ENCODE assay signal across 19 cellular contexts in the genomic region with DNA sequence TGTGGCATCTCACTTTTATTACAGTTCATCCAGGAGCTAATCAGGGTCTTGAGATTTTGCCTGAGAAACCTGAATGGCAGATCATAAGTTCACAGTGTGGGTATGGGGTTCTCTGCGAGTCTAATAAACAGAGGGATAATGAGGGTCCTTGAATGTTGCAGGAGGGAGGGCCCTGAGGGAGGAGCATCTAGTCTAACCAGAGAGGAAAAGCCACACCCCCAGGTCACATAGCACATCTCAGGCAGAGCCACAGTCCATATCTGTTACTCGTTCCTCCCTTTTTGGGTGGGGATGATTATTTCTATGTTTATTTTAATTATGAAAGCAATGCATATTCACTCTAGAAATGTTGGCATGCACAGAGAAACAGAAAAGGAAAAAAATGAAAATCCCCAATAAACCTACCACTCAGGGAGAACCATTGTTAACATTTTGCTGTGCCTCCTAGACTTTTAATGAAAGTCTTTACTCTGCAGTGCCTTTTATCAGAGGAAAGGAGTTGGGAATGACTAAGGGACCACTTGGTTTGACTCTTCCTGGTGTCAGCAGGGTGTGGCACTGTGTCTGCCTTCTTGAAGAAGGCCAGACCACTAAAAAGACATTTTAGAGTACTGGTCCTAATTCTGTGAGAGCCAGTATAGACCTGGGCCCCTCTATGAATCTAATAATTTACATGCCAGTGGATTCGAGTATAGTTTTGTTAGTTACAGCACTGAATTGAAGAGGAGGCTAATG. TPM values are rescaled to one million over a fixed set of nuclear protein-coding genes. Genes with fewer than 3 reads are reported as not detected.
DNase-seq lines count a peak whose midpoint lies in the region; ATAC-seq, FAIRE-seq and TF ChIP-seq lines count a peak whose summit lies in the region.
"Had no signal": no experiment of that assay in that cellular context is flagged by ENCODE, and none has a peak within 500 bp of the region (broad histone marks: within the 10 kb centered on the region; RNA-seq: fewer than 3 reads in every experiment).

No MANE protein-coding gene starts in this region.

- H3K4me3 ChIP-seq in bronchial epithelial cell (ENCODE audit: low read depth, low read length) (no peak overlapping the region), upper lobe of right lung (no peak overlapping the region), mesendoderm (ENCODE audit: low read length) (no peak overlapping the region)
- H3K4me3 ChIP-seq: breast epithelium, dorsolateral prefrontal cortex had no signal

- H3K4me3 Mint-ChIP-seq in natural killer cell, result peak overlapping the region; percentile 9
- no peak overlapping the region for H3K4me3 Mint-ChIP-seq in natural killer cell treated with Interleukin-12 subunit alpha and Interleukin-12 subunit beta and Interleukin-15 and Interleukin-18, amount 100 ng/mL, for 72 hours
- no peak overlapping the region for H3K4me3 Mint-ChIP-seq in mesothelial cell of epicardium
- H3K4me3 Mint-ChIP-seq: activated CD4-positive, alpha-beta memory T cell treated with anti-CD3 and anti-CD28 coated beads, Interleukin-2, amount 10 ng/mL, durations not matched to agents 7 days and 5 days had no signal

- peaks cover 0 to 7% of the 10 kb centered on the region in 2 donors for H3K27me3 Mint-ChIP-seq in natural killer cell (ENCODE audit: low read depth in 2 of 2)
- peaks cover 4 to 15% of the 10 kb centered on the region in 2 donors for H3K27me3 Mint-ChIP-seq in natural killer cell treated with Interleukin-12 subunit alpha and Interleukin-12 subunit beta and Interleukin-15 and Interleukin-18, amount 100 ng/mL, for 72 hours
- H3K27me3 Mint-ChIP-seq in mesothelial cell of epicardium (ENCODE audit: low read depth), result peaks cover 14% of the 10 kb centered on the region
- H3K27me3 Mint-ChIP-seq: activated naive CD4-positive, alpha-beta T cell treated with anti-CD3 and anti-CD28 coated beads, Interleukin-2, amount 50 U/mL, for 24 hours had no signal

- DNase-seq in natural killer cell (no peak), bronchial epithelial cell (ENCODE audit: low read depth) (peak; percentile 54), mesothelial cell of epicardium (ENCODE audit: low spot score in 2 of 2, unreplicated experiment in 2 of 2) (no peak), upper lobe of right lung (no peak), NCI-H1092 (lab: John Stamatoyannopoulos, UW) (no peak), mesendoderm (no peak)
- no peak for DNase-seq in natural killer cell treated with Interleukin-12 subunit alpha and Interleukin-12 subunit beta and Interleukin-15 and Interleukin-18, amount 100 ng/mL, for 72 hours (ENCODE audit: low spot score)
- no peak for DNase-seq in activated CD4-positive, alpha-beta T cell treated with anti-CD3 and anti-CD28 coated beads, Interleukin-2, amount 50 U/mL, for 1 hour
- DNase-seq: activated CD4-positive, alpha-beta memory T cell treated with anti-CD3 and anti-CD28 coated beads, Interleukin-2, amount 10 ng/mL, durations not matched to agents 7 days and 5 days; activated T-cell treated with anti-CD3 and anti-CD28 coated beads, Interleukin-2, amount 50 U/mL, for 4 hours; dorsolateral prefrontal cortex; left lung; MM.1S; stimulated activated CD4-positive, alpha-beta T cell treated with anti-CD3 and anti-CD28 coated beads, Interleukin-12 subunit alpha, Interleukin-12 subunit beta, amount 100 ng/mL, for 4 hours; stimulated activated naive CD4-positive, alpha-beta T cell had no signal

- no peak overlapping the region for H3K9ac ChIP-seq in mesendoderm (ENCODE audit: low read length)

- no peaks in the 10 kb centered on the region for H3K79me2 ChIP-seq in mesendoderm (ENCODE audit: control insufficient read depth, insufficient read depth, low read length)

- intact Hi-C loops in natural killer cell (cut with micrococcal nuclease), result no loop called here
- intact Hi-C loops in upper lobe of right lung (cut with DNase I), result no loop called here

- no peak overlapping the region for H3K27ac Mint-ChIP-seq in natural killer cell
- no peak overlapping the region for H3K27ac Mint-ChIP-seq in natural killer cell treated with Interleukin-12 subunit alpha and Interleukin-12 subunit beta and Interleukin-15 and Interleukin-18, amount 100 ng/mL, for 72 hours
- peak overlapping the region; percentile 13 for H3K27ac Mint-ChIP-seq in mesothelial cell of epicardium
- H3K27ac Mint-ChIP-seq: activated CD4-positive, alpha-beta memory T cell treated with anti-CD3 and anti-CD28 coated beads, Interleukin-2, amount 10 ng/mL, durations not matched to agents 7 days and 5 days; activated naive CD4-positive, alpha-beta T cell treated with anti-CD3 and anti-CD28 coated beads, Interleukin-2, amount 50 U/mL, for 24 hours had no signal

- no CpG with 5 or more reads among the region's 3 CpGs for WGBS in mesendoderm (ENCODE audit: extremely low coverage, insufficient coverage, low lambda C conversion rate)

- no peak overlapping the region for H2AK5ac ChIP-seq in mesendoderm (ENCODE audit: low read length)

- no peak overlapping the region for H2BK15ac ChIP-seq in mesendoderm (replicated peaks; ENCODE audit: low read depth)

- H3K36me3 Mint-ChIP-seq in natural killer cell (no peaks in the 10 kb centered on the region), mesothelial cell of epicardium (peaks cover 8% of the 10 kb centered on the region)
- H3K36me3 Mint-ChIP-seq in natural killer cell treated with Interleukin-12 subunit alpha and Interleukin-12 subunit beta and Interleukin-15 and Interleukin-18, amount 100 ng/mL, for 72 hours, result peaks cover 4% of the 10 kb centered on the region

- H3K4ac ChIP-seq in mesendoderm (ENCODE audit: low read depth, low read length), result no peak overlapping the region

- H4K5ac ChIP-seq in mesendoderm (ENCODE audit: low read length), result no peak overlapping the region

- no peak overlapping the region for H3K4me2 ChIP-seq in mesendoderm (ENCODE audit: low read length)

- H3K27ac ChIP-seq in upper lobe of right lung (peak overlapping the region; percentile 15), mesendoderm (ENCODE audit: low read depth, low read length) (no peak overlapping the region)
- H3K27ac ChIP-seq: breast epithelium had no signal

- H2BK120ac ChIP-seq in mesendoderm (ENCODE audit: low read depth, low read length), result no peak overlapping the region

- no peak for FAIRE-seq in bronchial epithelial cell (lab: Jason Lieb, UNC)
- FAIRE-seq: G401.6 had no signal

- no peak overlapping the region for H3K18ac ChIP-seq in mesendoderm (ENCODE audit: low read length)

- H3K27me3 ChIP-seq in bronchial epithelial cell (ENCODE audit: control insufficient read depth, insufficient read depth, low read length) (no peaks in the 10 kb centered on the region), upper lobe of right lung (no peaks in the 10 kb centered on the region), mesendoderm (ENCODE audit: insufficient read depth, low read length, poor library complexity) (no peaks in the 10 kb centered on the region)
- H3K27me3 ChIP-seq: dorsolateral prefrontal cortex had no signal

- no peak overlapping the region for H3K56ac ChIP-seq in mesendoderm (ENCODE audit: low read length)

- H3K23ac ChIP-seq in mesendoderm (ENCODE audit: low read length), result no peak overlapping the region

- H3K79me1 ChIP-seq in mesendoderm (ENCODE audit: low read length), result no peaks in the 10 kb centered on the region

- H3K36me3 ChIP-seq in bronchial epithelial cell (ENCODE audit: control insufficient read depth, insufficient read depth, low read length) (no peaks in the 10 kb centered on the region), upper lobe of right lung (no peaks in the 10 kb centered on the region), mesendoderm (ENCODE audit: control insufficient read depth, insufficient read depth, low read length) (no peaks in the 10 kb centered on the region)
- H3K36me3 ChIP-seq: breast epithelium, left lung had no signal

- H2BK5ac ChIP-seq in mesendoderm (ENCODE audit: low read length), result no peak overlapping the region

- no peaks in the 10 kb centered on the region for H3K9me3 ChIP-seq in upper lobe of right lung
- H3K9me3 ChIP-seq: breast epithelium, left lung had no signal

- H3K4me1 ChIP-seq in upper lobe of right lung (peaks cover 21% of the 10 kb centered on the region), mesendoderm (ENCODE audit: control insufficient read depth, low read depth, low read length) (no peaks in the 10 kb centered on the region)

- H3K9me3 Mint-ChIP-seq in natural killer cell (no peaks in the 10 kb centered on the region), mesothelial cell of epicardium (peaks cover 11% of the 10 kb centered on the region)
- no peaks in the 10 kb centered on the region for H3K9me3 Mint-ChIP-seq in natural killer cell treated with Interleukin-12 subunit alpha and Interleukin-12 subunit beta and Interleukin-15 and Interleukin-18, amount 100 ng/mL, for 72 hours
- H3K9me3 Mint-ChIP-seq: activated CD4-positive, alpha-beta memory T cell treated with anti-CD3 and anti-CD28 coated beads, Interleukin-2, amount 10 ng/mL, durations not matched to agents 7 days and 5 days; activated T-cell treated with anti-CD3 and anti-CD28 coated beads, Interleukin-2, amount 50 U/mL, for 4 hours had no signal

- no peak overlapping the region for H4K8ac ChIP-seq in mesendoderm (ENCODE audit: low read depth, low read length)

- TF ChIP-seq CTCF in natural killer cell (IDR thresholded peaks at IDR 0.05) (no peak), bronchial epithelial cell (IDR thresholded peaks at IDR 0.05; ENCODE audit: insufficient read depth, low read length, severe bottlenecking) (no peak), mesothelial cell of epicardium (IDR thresholded peaks at IDR 0.05; ENCODE audit: unreplicated experiment) (no peak), upper lobe of right lung (IDR thresholded peaks at IDR 0.05) (no peak)

- H3K4me1 Mint-ChIP-seq in natural killer cell, result peaks cover 18 to 41% of the 10 kb centered on the region in 2 donors
- peaks cover 26 to 28% of the 10 kb centered on the region in 2 donors for H3K4me1 Mint-ChIP-seq in natural killer cell treated with Interleukin-12 subunit alpha and Interleukin-12 subunit beta and Interleukin-15 and Interleukin-18, amount 100 ng/mL, for 72 hours (ENCODE audit: low read depth in 2 of 2)
- peaks cover 53% of the 10 kb centered on the region for H3K4me1 Mint-ChIP-seq in mesothelial cell of epicardium

- no peak for ATAC-seq in natural killer cell
- ATAC-seq in natural killer cell treated with Interleukin-12 subunit alpha and Interleukin-12 subunit beta and Interleukin-15 and Interleukin-18, amount 100 ng/mL, for 72 hours, result no peak
- ATAC-seq in upper lobe of right lung, result no peak
- ATAC-seq: Panc1 had no signal

RNA-seq across cellular contexts. Expression of gene GALNT12, which starts 2.8 kb away (rescaled TPM):
- 1 to 10 TPM; 9.1 to 9.4 (median 9.4) TPM for total RNA-seq in natural killer cell
- total RNA-seq in natural killer cell treated with Interleukin-12 subunit alpha and Interleukin-12 subunit beta and Interleukin-15 and Interleukin-18, amount 100 ng/mL, for 72 hours, result 1 to 10 TPM; 1.8 to 4.1 TPM
- total RNA-seq in bronchial epithelial cell, result 1.0 and 2.6 TPM in 2 replicates
- total RNA-seq in mesothelial cell of epicardium, result 10.1 to 10.6 TPM (median 10.3 TPM) in 3 replicates
- total RNA-seq in upper lobe of right lung, result 28.3 TPM
- polyA plus RNA-seq in mesendoderm (2013, experiment 1 of 2), result 5.1 TPM
- polyA plus RNA-seq in mesendoderm (2013, experiment 2 of 2), result 5.4 TPM

RNA-seq across cellular contexts. Expression of gene ANKS6, which starts 13.9 kb away (rescaled TPM):
- 10 to 100 TPM in 2 of 3 donors, 1 to 10 TPM in 1; 8.1 to 12.6 (median 10.5) TPM for total RNA-seq in natural killer cell
- 10 to 100 TPM in 1 of 2 donors, 1 to 10 TPM in 1; 7.0 to 18.5 TPM for total RNA-seq in natural killer cell treated with Interleukin-12 subunit alpha and Interleukin-12 subunit beta and Interleukin-15 and Interleukin-18, amount 100 ng/mL, for 72 hours
- 20.1 and 32.1 TPM in 2 replicates for total RNA-seq in bronchial epithelial cell
- 40.5 to 48.6 TPM (median 42.0 TPM) in 3 replicates for total RNA-seq in mesothelial cell of epicardium
- 26.7 TPM for total RNA-seq in upper lobe of right lung
- 34.5 TPM for polyA plus RNA-seq in mesendoderm (2013, experiment 1 of 2)
- polyA plus RNA-seq in mesendoderm (2013, experiment 2 of 2), result 36.6 TPM
